ENCODE assay signal across 9 cellular contexts in genomic region chr1:212186427-212187207, GRCh38.
DNase-seq lines count a peak whose midpoint lies in the region; ATAC-seq, FAIRE-seq and TF ChIP-seq lines count a peak whose summit lies in the region.
"Had no signal": no experiment of that assay in that cellular context is flagged by ENCODE, and none has a peak within 500 bp of the region (broad histone marks: within the 10 kb centered on the region; RNA-seq: fewer than 3 reads in every experiment).

No MANE protein-coding gene starts in this region.

- H3K36me3 ChIP-seq in K562 (ENCODE audit: control insufficient read depth, insufficient read depth, low read length) (no peaks in the 10 kb centered on the region), osteoblast (ENCODE audit: insufficient read depth, low read length) (no peaks in the 10 kb centered on the region), adrenal gland (replicated peaks in 1 of 2) (no peaks in the 10 kb centered on the region)

- H3K27me3 ChIP-seq in K562 (ENCODE audit: control insufficient read depth in 2 of 2, insufficient read depth in 2 of 2, low read length in 2 of 2) (no peaks in the 10 kb centered on the region), osteoblast (ENCODE audit: insufficient read depth, low read length) (no peaks in the 10 kb centered on the region), adrenal gland (no peaks in the 10 kb centered on the region)

- TF ChIP-seq RAD21 in K562 (CRISPR knock-in tag; conservative IDR thresholded peaks at IDR 0.05 in 1 of 2, IDR thresholded peaks at IDR 0.05 in 1 of 2), result no peak

- in situ Hi-C loops in K562 (cut with MboI), result no loop called here

- no peaks in the 10 kb centered on the region for H3K9me1 ChIP-seq in K562 (ENCODE audit: control insufficient read depth, insufficient read depth, low read length)

- peaks cover 0 to 8% of the 10 kb centered on the region in 2 experiments; a peak in 1 of 5 replicates for H3K4me1 ChIP-seq in K562 (replicated peaks in 1 of 2; ENCODE audit: control insufficient read depth in 2 of 2, insufficient read depth in 2 of 2, low read length in 2 of 2)
- peaks cover 5% of the 10 kb centered on the region for H3K4me1 ChIP-seq in osteoblast (ENCODE audit: insufficient read depth, low read length)
- H3K4me1 ChIP-seq in adrenal gland (replicated peaks in 1 of 2), result no peaks in the 10 kb centered on the region

- BruUV-seq in K562 (replicated peaks; lab: Mats Ljungman, UMichigan), result no TSS peak

- H3K9ac ChIP-seq in K562 (ENCODE audit: insufficient read depth in 1 of 2, low read depth in 2 of 2, low read length in 2 of 2), result no peak overlapping the region

- TF ChIP-seq POLR2A in K562 (conservative IDR thresholded peaks at IDR 0.05) (no peak), adrenal gland (IDR thresholded peaks at IDR 0.05) (no peak)

- H3K4me2 ChIP-seq in K562 (ENCODE audit: insufficient read depth, low read length) (no peak overlapping the region), osteoblast (ENCODE audit: insufficient read depth, low read length) (no peak overlapping the region)

- H4K20me1 ChIP-seq in K562 (replicated peaks; ENCODE audit: control insufficient read depth, insufficient read depth, low read length) (no peaks in the 10 kb centered on the region), osteoblast (ENCODE audit: insufficient read depth, low read length) (no peaks in the 10 kb centered on the region)

- peak; percentile 82 for FAIRE-seq in K562 (lab: Jason Lieb, UNC)
- FAIRE-seq: endothelial cell of umbilical vein had no signal

- H3K4me3 ChIP-seq in K562, result no peak overlapping the region
- H3K4me3 ChIP-seq in osteoblast (ENCODE audit: insufficient read depth, low read length), result no peak overlapping the region
- H3K4me3 ChIP-seq in adrenal gland, result no peak overlapping the region

- H3K9me3 ChIP-seq in K562 (replicated peaks; ENCODE audit: control insufficient read depth, insufficient read depth, low read depth, low read length), result no peaks in the 10 kb centered on the region
- no peaks in the 10 kb centered on the region for H3K9me3 ChIP-seq in osteoblast (ENCODE audit: low read depth, low read length)
- no peaks in the 10 kb centered on the region for H3K9me3 ChIP-seq in adrenal gland (replicated peaks in 1 of 3)

- TF ChIP-seq EP300 in K562 (IDR thresholded peaks at IDR 0.05; ENCODE audit: low read length), result no peak

- 46% methylated on average over 8 of the region's 8 CpGs for WGBS in K562 (ENCODE audit: insufficient coverage, low coverage, missing lambda C conversion rate)
- 62 to 69% (median 65%) methylated on average over 8 of the region's 8 CpGs for WGBS in adrenal gland, 4 donors

- ATAC-seq in GM18502 (IDR thresholded peaks at IDR 0.05; ENCODE audit: poor library complexity, unreplicated experiment) (peak; percentile 99), GM21367 (IDR thresholded peaks at IDR 0.05; ENCODE audit: unreplicated experiment) (peak; percentile 93), HG03565 (IDR thresholded peaks at IDR 0.05; ENCODE audit: unreplicated experiment) (peak; percentile 97), K562 (peak; percentile 76)

- TF ChIP-seq CTCF in K562 (IDR thresholded peaks at IDR 0.05 in 2 of 3, conservative IDR thresholded peaks at IDR 0.05 in 1 of 3; ENCODE audit: insufficient read depth in 2 of 3, low read depth in 1 of 3, low read length in 3 of 3), result no peak
- no peak for TF ChIP-seq CTCF in osteoblast (IDR thresholded peaks at IDR 0.05; ENCODE audit: extremely low read depth, low read depth, low read length)
- TF ChIP-seq CTCF in adrenal gland (IDR thresholded peaks at IDR 0.05), result no peak

- CTCF ChIA-PET in K562 (lab: Yijun Ruan, JAX; ENCODE audit: low intra/inter-chr PET ratio), result no interaction called here
- CTCF ChIA-PET in HEK293T (lab: Yijun Ruan, JAX), result no interaction called here

- H3K79me2 ChIP-seq in K562 (ENCODE audit: control insufficient read depth, insufficient read depth, low read length) (no peaks in the 10 kb centered on the region), osteoblast (ENCODE audit: insufficient read depth, low read length) (no peaks in the 10 kb centered on the region)

- H2AFZ ChIP-seq in K562 (ENCODE audit: low read depth, low read length) (peak overlapping the region; percentile 78), osteoblast (ENCODE audit: low read length) (no peak overlapping the region)

- H3K27ac ChIP-seq in K562 (ENCODE audit: extremely low read depth, low read depth, low read length) (no peak overlapping the region; the same call in 2 of the 3 replicates), osteoblast (ENCODE audit: low read depth, low read length) (no peak overlapping the region), adrenal gland (peak overlapping the region in 1 of 5 donors; percentile 16)

- POLR2A ChIA-PET in K562 (lab: Yijun Ruan, JAX) (no interaction called here), HEK293T (lab: Yijun Ruan, JAX) (no interaction called here)

- DNase-seq in K562 (ENCODE audit: extremely low read depth in 1 of 4, low spot score in 3 of 4) (no peak), osteoblast (ENCODE audit: insufficient read length, low spot score, missing footprints) (no peak), HEK293T (ENCODE audit: extremely low spot score) (no peak), nucleus accumbens (lab: John Stamatoyannopoulos, UW) (no peak), adrenal gland (no peak)

- intact Hi-C loops in K562 (cut with micrococcal nuclease), result no loop called here
- intact Hi-C loops in adrenal gland (cut with DNase I), result no loop called here

TF ChIP-seq in K562, 482 proteins besides CTCF, POLR2A, EP300 and RAD21 (continues in another document):
- TF ChIP-seq NFIX (CRISPR knock-in tag; IDR thresholded peaks at IDR 0.05; ENCODE audit: low read depth), result no peak
- TF ChIP-seq AFF1 (IDR thresholded peaks at IDR 0.05; ENCODE audit: low read depth in 1 of 2, partially characterized antibody in 2 of 2), result peak in 1 of 2 experiments; percentile 44

TF ChIP-seq in HEK293T, 16 proteins besides CTCF, POLR2A, EP300 and RAD21:
- TF ChIP-seq SUZ12 (IDR thresholded peaks at IDR 0.05), result no peak
- no peak for TF ChIP-seq FOXK2 (IDR thresholded peaks at IDR 0.05)
- TF ChIP-seq ELF4 (IDR thresholded peaks at IDR 0.05), result no peak
- TF ChIP-seq FOXA1 (IDR thresholded peaks at IDR 0.05), result no peak
TF ChIP-seq in HEK293T: peak in this region for 0.
